Comparison of ENCODE assay signal across 10 cellular contexts in genomic region chr16:56662357-56663354, GRCh38. TPM values are rescaled to one million over a fixed set of nuclear protein-coding genes. Genes with fewer than 3 reads are reported as not detected.
DNase-seq lines count a peak whose midpoint lies in the region; ATAC-seq and TF ChIP-seq lines count a peak whose summit lies in the region.
"Had no signal": no experiment of that assay in that cellular context is flagged by ENCODE, and none has a peak within 500 bp of the region (broad histone marks: within the 10 kb centered on the region; RNA-seq: fewer than 3 reads in every experiment).

No MANE protein-coding gene starts in this region.

- H3K9me3 Mint-ChIP-seq in CD8-positive, alpha-beta T cell, result no peaks in the 10 kb centered on the region

- no peaks in the 10 kb centered on the region for H3K36me3 ChIP-seq in CD8-positive, alpha-beta T cell (ENCODE audit: insufficient read depth, low read length)
- H3K36me3 ChIP-seq in ectodermal cell (ENCODE audit: control insufficient read depth, insufficient read depth, low read length), result no peaks in the 10 kb centered on the region

- no peak for TF ChIP-seq CTCF in CD8-positive, alpha-beta T cell (IDR thresholded peaks at IDR 0.05)

- peak overlapping the region; percentile 58 for H3K27ac ChIP-seq in CD8-positive, alpha-beta T cell (ENCODE audit: low read depth, low read length)
- H3K27ac ChIP-seq in ectodermal cell (ENCODE audit: insufficient read depth, low read depth, low read length, poor library complexity, severe bottlenecking), result no peak overlapping the region
- H3K27ac ChIP-seq in skin epidermis, result peak overlapping the region in 4 of 21 experiments; percentile 2 to 27 (median 16)

- H3K27me3 Mint-ChIP-seq in CD8-positive, alpha-beta T cell (ENCODE audit: low read depth), result peaks cover 24% of the 10 kb centered on the region
- H3K27me3 Mint-ChIP-seq in T-helper 17 cell, result peaks cover 6% of the 10 kb centered on the region

- intact Hi-C loops in CD8-positive, alpha-beta T cell (cut with DNase I, micrococcal nuclease), result no loop called here

- H3K27ac Mint-ChIP-seq in CD8-positive, alpha-beta T cell, result peak overlapping the region; percentile 81
- peak overlapping the region; percentile 83 for H3K27ac Mint-ChIP-seq in T-helper 17 cell

- H3K36me3 Mint-ChIP-seq in CD8-positive, alpha-beta T cell, result peaks cover 6% of the 10 kb centered on the region
- no peaks in the 10 kb centered on the region for H3K36me3 Mint-ChIP-seq in T-helper 17 cell (ENCODE audit: low read depth)

- 13% methylated on average over 48 of the region's 48 CpGs for WGBS in ectodermal cell, 2 experiments

- H3K4me1 ChIP-seq in CD8-positive, alpha-beta T cell (ENCODE audit: insufficient read depth, low read length), result peaks cover 26% of the 10 kb centered on the region
- H3K4me1 ChIP-seq in ectodermal cell (ENCODE audit: control insufficient read depth, insufficient read depth, low read length), result peaks cover 13% of the 10 kb centered on the region

- H3K9me3 ChIP-seq in CD8-positive, alpha-beta T cell (ENCODE audit: low read length), result no peaks in the 10 kb centered on the region
- H3K9me3 ChIP-seq in T-helper 17 cell (ENCODE audit: control insufficient read depth, low read length, poor library complexity, severe bottlenecking) (no peaks in the 10 kb centered on the region), ectodermal cell (ENCODE audit: control insufficient read depth, low read length) (no peaks in the 10 kb centered on the region)

- ATAC-seq in CD8-positive, alpha-beta T cell, result peak; percentile 68
- ATAC-seq in T-helper 17 cell (peak; percentile 72), GM21576 (IDR thresholded peaks at IDR 0.05; ENCODE audit: unreplicated experiment) (no peak), GM21360 (IDR thresholded peaks at IDR 0.05; ENCODE audit: unreplicated experiment) (no peak)

- H3K4me3 Mint-ChIP-seq in CD8-positive, alpha-beta T cell, result peak overlapping the region; percentile 83
- H3K4me3 Mint-ChIP-seq in T-helper 17 cell, result peak overlapping the region; percentile 90

- H3K4me1 Mint-ChIP-seq in CD8-positive, alpha-beta T cell (ENCODE audit: low read depth), result peaks cover 33% of the 10 kb centered on the region
- peaks cover 23% of the 10 kb centered on the region for H3K4me1 Mint-ChIP-seq in T-helper 17 cell

- H3K4me3 ChIP-seq in CD8-positive, alpha-beta T cell (ENCODE audit: low read depth, low read length), result peak overlapping the region; percentile 63
- peak overlapping the region; percentile 19 for H3K4me3 ChIP-seq in ectodermal cell (ENCODE audit: insufficient read depth, low read depth, low read length)
- peak overlapping the region in 4 of 7 experiments; percentile 10 to 27 (median 19) for H3K4me3 ChIP-seq in skin epidermis

- DNase-seq in CD8-positive, alpha-beta T cell, result peak in 4 of 7 experiments; percentile 22 to 61 (median 31)
- DNase-seq in T-helper 17 cell, result no peak
- DNase-seq in glomerular visceral epithelial cell (ENCODE audit: extremely low spot score), result no peak
- no peak for DNase-seq in DMS79 (lab: John Stamatoyannopoulos, UW)
- DNase-seq: NCI-H187 treated with DMSO at 0.1 percent for 48 hours had no signal

- POLR2A ChIA-PET in CD8-positive, alpha-beta T cell (lab: Charles Lee), result interaction anchor here (0.9 to 1.6 kb wide), 7 partner anchors 11 to 54 kb away, joined by 3 to 8 read pairs (median 5); partner anchors contain the start of genes MT1X and MT2A

- H3K27me3 ChIP-seq in CD8-positive, alpha-beta T cell (ENCODE audit: insufficient read depth, low read length), result peaks cover 2% of the 10 kb centered on the region
- peaks cover 100% of the 10 kb centered on the region for H3K27me3 ChIP-seq in ectodermal cell (ENCODE audit: control insufficient read depth, insufficient read depth, low read length, poor library complexity, severe bottlenecking)

- CTCF ChIA-PET in CD8-positive, alpha-beta T cell (lab: Charles Lee), result interaction anchor here (0.6 to 1.3 kb wide), 3 partner anchors 10 to 86 kb away, joined by 3 to 4 read pairs (median 3); no protein-coding TSS in a partner anchor

RNA-seq across cellular contexts. Expression of gene MT1F, which starts 4.9 kb away (rescaled TPM):
- total RNA-seq in CD8-positive, alpha-beta T cell, result 1 to 10 TPM; 5.6 to 7.4 TPM
- 1 to 10 TPM; 3.3 to 8.8 TPM for total RNA-seq in T-helper 17 cell
- 6.8 TPM for polyA plus RNA-seq in ectodermal cell (2013, experiment 1 of 4)
- polyA plus RNA-seq in ectodermal cell (2013, experiment 2 of 4), result 6.1 TPM
- polyA plus RNA-seq in ectodermal cell (2013, experiment 3 of 4), result 10.2 TPM
- 11.5 TPM for polyA plus RNA-seq in ectodermal cell (2013, experiment 4 of 4)

RNA-seq across cellular contexts. Expression of gene MT1G, which starts 5.2 kb away (rescaled TPM):
- total RNA-seq in CD8-positive, alpha-beta T cell, result not detected
- total RNA-seq in T-helper 17 cell, result under 1 TPM in 1 of 2 donors, not detected in 1; 0.85 TPM
- polyA plus RNA-seq in ectodermal cell (2013, experiment 1 of 4), result 2.4 TPM
- polyA plus RNA-seq in ectodermal cell (2013, experiment 2 of 4), result not detected
- polyA plus RNA-seq in ectodermal cell (2013, experiment 3 of 4), result 1.7 TPM
- polyA plus RNA-seq in ectodermal cell (2013, experiment 4 of 4), result 1.9 TPM

RNA-seq across cellular contexts. Expression of gene MT1H, which starts 7.0 kb away (rescaled TPM):
- not detected for total RNA-seq in CD8-positive, alpha-beta T cell
- total RNA-seq in T-helper 17 cell, result not detected
- not detected for polyA plus RNA-seq in ectodermal cell (2013, experiment 1 of 4)
- not detected for polyA plus RNA-seq in ectodermal cell (2013, experiment 2 of 4)
- polyA plus RNA-seq in ectodermal cell (2013, experiment 3 of 4), result 1.0 TPM
- 1.9 TPM for polyA plus RNA-seq in ectodermal cell (2013, experiment 4 of 4)

RNA-seq across cellular contexts. Expression of gene MT1B, which starts 11.0 kb away (rescaled TPM):
- not detected for total RNA-seq in CD8-positive, alpha-beta T cell
- total RNA-seq in T-helper 17 cell, result not detected
- polyA plus RNA-seq in ectodermal cell (2013, experiment 1 of 4), result not detected
- not detected for polyA plus RNA-seq in ectodermal cell (2013, experiment 2 of 4)
- polyA plus RNA-seq in ectodermal cell (2013, experiment 3 of 4), result not detected
- not detected for polyA plus RNA-seq in ectodermal cell (2013, experiment 4 of 4)
- total RNA-seq: posterior vena cava had no signal

RNA-seq across cellular contexts. Expression of gene MT1X, which starts 19.6 kb away (rescaled TPM):
- 10 to 100 TPM; 18.6 to 26.2 TPM for total RNA-seq in CD8-positive, alpha-beta T cell
- total RNA-seq in T-helper 17 cell, result 10 to 100 TPM; 22.0 to 22.1 TPM
- polyA plus RNA-seq in ectodermal cell (2013, experiment 1 of 4), result 13.8 TPM
- polyA plus RNA-seq in ectodermal cell (2013, experiment 2 of 4), result 20.6 TPM
- polyA plus RNA-seq in ectodermal cell (2013, experiment 3 of 4), result 26.8 TPM
- polyA plus RNA-seq in ectodermal cell (2013, experiment 4 of 4), result 23.8 TPM

Comparison
In these comparisons a context has a peak if more than half of its experiments do, and no peak if none do; other contexts are left out.
1. ATAC-seq: peak in CD8-positive, alpha-beta T cell (single experiment) and T-helper 17 cell (single experiment); none in GM21576 (single experiment) and GM21360 (single experiment).
2. DNase-seq: peak in CD8-positive, alpha-beta T cell (4 of 7); none in T-helper 17 cell (0 of 3), glomerular visceral epithelial cell (single experiment) and DMS79 (single experiment).
3. Peak in every context shown above with its lines, with median percentiles within 50 percentile points of each other: H3K4me3 ChIP-seq.